ENCODE assay signal across 21 cellular contexts in the genomic region with DNA sequence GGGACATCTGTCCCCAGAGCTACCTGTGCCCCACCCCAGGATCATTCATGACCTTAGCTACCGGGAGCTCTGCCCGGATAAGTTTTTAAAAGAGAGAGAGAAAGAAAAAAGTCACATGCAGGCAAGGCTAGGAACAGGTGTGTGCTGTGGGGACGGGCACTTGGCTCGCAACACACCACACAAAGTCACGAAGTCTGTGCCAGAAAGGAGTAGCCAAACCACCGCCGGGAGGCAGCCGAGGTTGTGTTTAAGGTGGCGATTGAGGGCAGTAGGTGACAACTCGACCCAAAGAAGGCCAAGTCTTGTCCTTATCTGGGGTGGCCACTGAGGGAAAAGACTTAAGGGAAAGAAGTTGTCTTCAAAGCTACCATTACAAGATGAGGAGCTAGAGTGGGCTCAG. TPM values are rescaled to one million over a fixed set of nuclear protein-coding genes. Genes with fewer than 3 reads are reported as not detected.
DNase-seq lines count a peak whose midpoint lies in the region; ATAC-seq, FAIRE-seq and TF ChIP-seq lines count a peak whose summit lies in the region.
"Had no signal": no experiment of that assay in that cellular context is flagged by ENCODE, and none has a peak within 500 bp of the region (broad histone marks: within the 10 kb centered on the region; RNA-seq: fewer than 3 reads in every experiment).

No MANE protein-coding gene starts in this region.

- no peak overlapping the region for H2BK120ac ChIP-seq in H9 (ENCODE audit: low read depth, low read length, poor library complexity, severe bottlenecking)

- FAIRE-seq in kidney (lab: Jason Lieb, UNC), result no peak

- H3K23ac ChIP-seq in H9 (ENCODE audit: insufficient read length, low read depth, low read length), result no peak overlapping the region

- H2BK20ac ChIP-seq in H9 (ENCODE audit: low read depth, low read length, poor library complexity, severe bottlenecking), result no peak overlapping the region

- intact Hi-C loops in kidney (cut with DNase I), result no loop called here

- ATAC-seq in T-helper 17 cell (no peak), GM21515 (IDR thresholded peaks at IDR 0.05; ENCODE audit: unreplicated experiment) (no peak), HG03159 (IDR thresholded peaks at IDR 0.05; ENCODE audit: unreplicated experiment) (no peak)
- ATAC-seq: left cardiac atrium had no signal

- peak; percentile 70 for DNase-seq in H9
- DNase-seq in T-helper 17 cell, result no peak
- peak; percentile 70 for DNase-seq in kidney
- DNase-seq in retina, result peak; percentile 40
- no peak for DNase-seq in GOT3 (lab: John Stamatoyannopoulos, UW)
- DNase-seq: activated B cell treated with CpG ODN at 0.5 μM for 24 hours; brain microvascular endothelial cell; DND-41; dorsolateral prefrontal cortex; head of caudate nucleus; left cardiac atrium; NCI-H1048; RPMI8226; stimulated activated CD4-positive, alpha-beta T cell treated with anti-CD3 and anti-CD28 coated beads, Interleukin-1b, Interleukin-23, amount 100 ng/mL, for 48 hours; SW 1271 had no signal

- no peak overlapping the region for H3K4me3 ChIP-seq in kidney (ENCODE audit: low read length in 2 of 2)
- H3K4me3 ChIP-seq: HAP-1, suprapubic skin had no signal

- H3K18ac ChIP-seq in H9 (ENCODE audit: insufficient read length, low read depth, low read length), result no peak overlapping the region

- no peak overlapping the region for H3K27ac ChIP-seq in H9 (ENCODE audit: insufficient read length, low read depth, low read length)
- no peak overlapping the region for H3K27ac ChIP-seq in kidney (ENCODE audit: low read depth in 2 of 2, low read length in 2 of 2)
- H3K27ac ChIP-seq: BLaER1 treated with 17β-estradiol and CSF1 and Interleukin-3, amounts not matched to agents 10 nM and 100 nM; brain microvascular endothelial cell; suprapubic skin had no signal

- H3K4me2 ChIP-seq in H9 (ENCODE audit: insufficient read depth, insufficient read length, low read length), result peak overlapping the region; percentile 94

- H3K79me1 ChIP-seq in H9 (ENCODE audit: insufficient read depth, low read depth, low read length, poor library complexity, severe bottlenecking), result no peaks in the 10 kb centered on the region

- H2AFZ ChIP-seq in H9 (ENCODE audit: low read length), result no peak overlapping the region

- H2BK15ac ChIP-seq in H9 (ENCODE audit: low read depth, low read length), result no peak overlapping the region

- H3T11ph ChIP-seq in H9 (ENCODE audit: low read length), result no peak overlapping the region

- H2BK12ac ChIP-seq in H9 (ENCODE audit: insufficient read length, low read depth, low read length), result no peak overlapping the region

- H3K9me3 Mint-ChIP-seq in H9, result no peaks in the 10 kb centered on the region; a peak in 2 of 5 replicates
- H3K9me3 Mint-ChIP-seq: activated B cell treated with CpG ODN at 0.5 μM for 24 hours; activated naive CD4-positive, alpha-beta T cell treated with anti-CD3 and anti-CD28 coated beads, Interleukin-2, amount 50 U/mL, for 24 hours had no signal

- H3K79me2 ChIP-seq in H9 (ENCODE audit: insufficient read depth, low read length), result no peaks in the 10 kb centered on the region

- H3K56ac ChIP-seq in H9 (ENCODE audit: insufficient read length, low read depth, low read length), result no peak overlapping the region

- H2BK5ac ChIP-seq in H9 (ENCODE audit: insufficient read length, low read length), result no peak overlapping the region

- H3K27me3 Mint-ChIP-seq in H9 (ENCODE audit: low read depth) (peaks cover 71% of the 10 kb centered on the region), T-helper 17 cell (peaks cover 67% of the 10 kb centered on the region)

- H4K91ac ChIP-seq in H9 (ENCODE audit: insufficient read length, low read depth, low read length), result no peak overlapping the region

- no peaks in the 10 kb centered on the region for H3K36me3 ChIP-seq in kidney (ENCODE audit: control insufficient read depth in 1 of 2, insufficient read depth in 2 of 2, low read length in 2 of 2)
- H3K36me3 ChIP-seq: BLaER1 treated with 17β-estradiol and CSF1 and Interleukin-3, amounts not matched to agents 10 nM and 100 nM; brain microvascular endothelial cell; HAP-1; suprapubic skin had no signal

- H3K4me1 Mint-ChIP-seq in H9 (peaks cover 53 to 54% of the 10 kb centered on the region in 2 experiments), T-helper 17 cell (peaks cover 47% of the 10 kb centered on the region)

- no peaks in the 10 kb centered on the region for H3K9me3 ChIP-seq in H9 (ENCODE audit: control insufficient read depth, low read depth, low read length)
- no peaks in the 10 kb centered on the region for H3K9me3 ChIP-seq in T-helper 17 cell (ENCODE audit: control insufficient read depth, low read length, poor library complexity, severe bottlenecking)
- no peaks in the 10 kb centered on the region for H3K9me3 ChIP-seq in kidney (ENCODE audit: control insufficient read depth in 1 of 2, low read length in 2 of 2)
- H3K9me3 ChIP-seq: HAP-1, suprapubic skin had no signal

- H4K20me1 ChIP-seq in H9 (ENCODE audit: control insufficient read depth, insufficient read depth, insufficient read length), result peaks cover 2% of the 10 kb centered on the region

- no peak overlapping the region for H3K14ac ChIP-seq in H9 (ENCODE audit: insufficient read depth, low read length)

- peak; percentile 46; the same call in 2 of the 3 replicates for TF ChIP-seq CTCF in H9 (conservative IDR thresholded peaks at IDR 0.05)
- TF ChIP-seq CTCF in kidney (IDR thresholded peaks at IDR 0.05; ENCODE audit: borderline replicate concordance, extremely low read depth, insufficient read depth), result no peak

- no peaks in the 10 kb centered on the region; a peak in 1 of 7 replicates for H3K36me3 Mint-ChIP-seq in H9 (ENCODE audit: insufficient read depth in 1 of 3, low read depth in 3 of 3)
- peaks cover 5% of the 10 kb centered on the region for H3K36me3 Mint-ChIP-seq in T-helper 17 cell (ENCODE audit: low read depth)
- H3K36me3 Mint-ChIP-seq: activated naive CD4-positive, alpha-beta T cell treated with anti-CD3 and anti-CD28 coated beads, Interleukin-2, amount 50 U/mL, for 24 hours had no signal

- H3K27me3 ChIP-seq in H9 (ENCODE audit: insufficient read depth, low read length), result peaks cover 40% of the 10 kb centered on the region

- H3K27ac Mint-ChIP-seq in H9 (no peak overlapping the region), T-helper 17 cell (no peak overlapping the region)
- H3K27ac Mint-ChIP-seq: activated B cell treated with CpG ODN at 0.5 μM for 24 hours; activated naive CD4-positive, alpha-beta T cell treated with anti-CD3 and anti-CD28 coated beads, Interleukin-2, amount 50 U/mL, for 24 hours had no signal

- no CpG with 5 or more reads among the region's 10 CpGs for WGBS in H9 (ENCODE audit: extremely low coverage, insufficient read length, low lambda C conversion rate)

- peaks cover 50% of the 10 kb centered on the region for H3K23me2 ChIP-seq in H9 (ENCODE audit: insufficient read length, low read depth, low read length, poor library complexity, severe bottlenecking)

- H4K5ac ChIP-seq in H9 (ENCODE audit: insufficient read length, low read depth, low read length), result no peak overlapping the region

- H3K4me1 ChIP-seq in H9 (ENCODE audit: insufficient read depth, low read length), result peaks cover 15% of the 10 kb centered on the region; the same call in 1 of the 2 replicates
- peaks cover 0 to 6% of the 10 kb centered on the region in 2 donors for H3K4me1 ChIP-seq in kidney (ENCODE audit: control insufficient read depth in 1 of 2, insufficient read depth in 1 of 2, low read depth in 1 of 2, low read length in 2 of 2)

- no peak overlapping the region for H2AK5ac ChIP-seq in H9 (ENCODE audit: insufficient read length, low read length)

- no peak overlapping the region for H3K4ac ChIP-seq in H9 (ENCODE audit: low read depth, low read length)

- H3K9ac ChIP-seq in H9 (ENCODE audit: extremely low read depth, insufficient read length, low read length) (no peak overlapping the region), kidney (ENCODE audit: low read length in 2 of 2) (no peak overlapping the region)
- H3K9ac ChIP-seq: BLaER1 treated with 17β-estradiol and CSF1 and Interleukin-3, amounts not matched to agents 10 nM and 100 nM had no signal

- peak overlapping the region; percentile 46 to 90 for H3K4me3 Mint-ChIP-seq in H9
- H3K4me3 Mint-ChIP-seq in T-helper 17 cell, result peak overlapping the region; percentile 46
- H3K4me3 Mint-ChIP-seq: activated B cell treated with CpG ODN at 0.5 μM for 24 hours; activated naive CD4-positive, alpha-beta T cell treated with anti-CD3 and anti-CD28 coated beads, Interleukin-2, amount 50 U/mL, for 24 hours had no signal

- H4K8ac ChIP-seq in H9 (replicated peaks; ENCODE audit: insufficient read length, low read depth, low read length), result no peak overlapping the region

RNA-seq across cellular contexts. Expression of gene TSHZ3, which starts 4.6 kb away (rescaled TPM):
- total RNA-seq in H9 (2021) (3.2 and 4.1 TPM in 2 replicates), T-helper 17 cell (1 to 10 TPM in 1 of 2 donors, under 1 TPM in 1; 0.68 to 1.3 TPM), kidney (8.4 TPM)
- polyA plus RNA-seq in kidney (ENCODE audit: insufficient read depth, low read depth, low replicate concordance), result 1.7 TPM
- total RNA-seq: activated B cell treated with CpG ODN at 0.5 μM for 24 hours had no signal

Comparison
In these comparisons a context has a peak if more than half of its experiments do, and no peak if none do; other contexts are left out.
1. DNase-seq: peak in H9 (single experiment), kidney (single experiment) and retina (single experiment); none in T-helper 17 cell (0 of 3) and GOT3 (single experiment).